In the genomic region with DNA sequence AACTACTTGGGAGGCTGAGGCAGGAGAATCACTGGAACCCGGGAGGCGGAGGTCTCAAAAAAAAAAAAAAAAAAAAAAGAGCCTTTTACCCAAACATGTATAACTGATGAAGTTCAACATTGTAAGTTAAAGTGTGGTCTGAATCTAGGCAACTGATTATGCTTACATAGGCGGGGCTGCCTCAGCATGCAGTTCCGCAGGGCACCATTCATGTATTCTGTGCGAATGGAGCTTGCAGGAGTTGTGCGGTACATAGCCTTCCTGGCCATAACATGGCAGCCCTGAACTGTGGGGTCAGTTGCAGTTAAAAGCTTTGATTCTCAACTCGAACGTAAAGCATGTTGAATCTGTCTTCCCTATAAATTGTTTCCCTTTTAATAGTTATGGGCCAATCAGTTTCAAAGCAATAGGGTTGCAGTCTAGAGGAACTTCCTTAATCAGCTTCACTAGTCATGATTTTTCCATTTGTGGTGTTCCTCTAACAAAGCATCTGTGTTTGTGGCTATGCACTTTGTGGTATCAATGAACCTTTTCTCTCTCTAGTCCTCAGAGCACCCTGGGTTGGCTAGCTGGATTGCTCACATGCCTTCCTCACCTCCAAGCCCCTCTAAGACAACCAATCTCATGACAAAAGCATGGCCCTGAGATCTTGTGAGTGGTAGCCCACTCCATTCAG, we compare ENCODE assay signal across 13 cellular contexts. TPM values are rescaled to one million over a fixed set of nuclear protein-coding genes. Genes with fewer than 3 reads are reported as not detected.
DNase-seq lines count a peak whose midpoint lies in the region; ATAC-seq, FAIRE-seq and TF ChIP-seq lines count a peak whose summit lies in the region.
"Had no signal": no experiment of that assay in that cellular context is flagged by ENCODE, and none has a peak within 500 bp of the region (broad histone marks: within the 10 kb centered on the region; RNA-seq: fewer than 3 reads in every experiment).

No MANE protein-coding gene starts in this region.

- H3K9ac ChIP-seq in HepG2 (ENCODE audit: insufficient read depth, low read depth, low read length), result no peak overlapping the region

- H3K4me1 ChIP-seq in HepG2 (ENCODE audit: insufficient read depth, low read length) (peaks cover 35% of the 10 kb centered on the region), upper lobe of right lung (peaks cover 5% of the 10 kb centered on the region)
- H3K4me1 ChIP-seq: thyroid gland had no signal

- H4K20me1 ChIP-seq in HepG2 (ENCODE audit: insufficient read depth, low read length), result no peaks in the 10 kb centered on the region

- no peak for TF ChIP-seq RAD21 in HepG2 (CRISPR knock-in tag; IDR thresholded peaks at IDR 0.05)

- TF ChIP-seq CTCF in HepG2 (CRISPR knock-in tag; IDR thresholded peaks at IDR 0.05), result no peak
- TF ChIP-seq CTCF in upper lobe of right lung (IDR thresholded peaks at IDR 0.05), result no peak

- no TSS peak for BruUV-seq in HepG2 (replicated peaks; lab: Mats Ljungman, UMichigan)

- H3K9me3 ChIP-seq in HepG2 (ENCODE audit: low read length) (no peaks in the 10 kb centered on the region), upper lobe of right lung (no peaks in the 10 kb centered on the region)
- H3K9me3 ChIP-seq: thyroid gland had no signal

- WGBS in HepG2 (ENCODE audit: low lambda C conversion rate), result 97% methylated on average over 8 of the region's 8 CpGs

- no peak for FAIRE-seq in HepG2 (lab: Jason Lieb, UNC)

- ATAC-seq in HepG2 (peak; percentile 31; the same call in 2 of the 3 replicates), upper lobe of right lung (peak; percentile 64), GM19463 (IDR thresholded peaks at IDR 0.05; ENCODE audit: unreplicated experiment) (no peak)

- peak overlapping the region; percentile 19 for H3K4me2 ChIP-seq in HepG2 (ENCODE audit: low read depth, low read length)

- H3K27me3 ChIP-seq in HepG2 (ENCODE audit: control insufficient read depth in 1 of 2, insufficient read depth in 2 of 2, low read length in 2 of 2), result no peaks in the 10 kb centered on the region
- no peaks in the 10 kb centered on the region for H3K27me3 ChIP-seq in upper lobe of right lung
- H3K27me3 ChIP-seq: thyroid gland had no signal

- POLR2A ChIA-PET in HepG2 (lab: Yijun Ruan, JAX), result interaction anchor here (0.8 to 1.2 kb wide), 4 partner anchors 30 to 108 kb away, joined by 3 read pairs; a partner anchor contains a TSS

- H3K79me2 ChIP-seq in HepG2 (ENCODE audit: insufficient read depth, low read length), result no peaks in the 10 kb centered on the region

- H2AFZ ChIP-seq in HepG2 (ENCODE audit: low read length), result no peak overlapping the region

- in situ Hi-C loops in SK-MEL-5 (cut with HindIII; ENCODE audit: low pct_unique_long_range_greater_than_20kb, low sequenced_read_pairs) (no loop called here), HepG2 (cut with HindIII; ENCODE audit: extremely low pct_ligation_motif_present, low pct_unique_long_range_greater_than_20kb) (no loop called here)

- no peak for TF ChIP-seq EP300 in HepG2 (IDR thresholded peaks at IDR 0.05; ENCODE audit: low read depth in 2 of 2, low read length in 2 of 2)
- TF ChIP-seq EP300 in HepG2 (CRISPR knock-in tag; IDR thresholded peaks at IDR 0.05; ENCODE audit: borderline replicate concordance), result no peak

- CTCF ChIA-PET in HepG2 (lab: Yijun Ruan, JAX; ENCODE audit: low intra/inter-chr PET ratio, low total read pairs), result no interaction called here

- H3K27ac ChIP-seq in HepG2 (ENCODE audit: extremely low read length, insufficient read depth, low read length), result peak overlapping the region; percentile 20
- no peak overlapping the region for H3K27ac ChIP-seq in upper lobe of right lung
- H3K27ac ChIP-seq: thyroid gland had no signal

- TF ChIP-seq POLR2A in HepG2 (IDR thresholded peaks at IDR 0.05; ENCODE audit: insufficient read depth in 1 of 2, low read depth in 2 of 2, low read length in 2 of 2), result no peak

- DNase-seq in SKM-1 treated with dmso at 0.1 percent for 144 hours (lab: John Stamatoyannopoulos, UW; ENCODE audit: unreplicated experiment), result peak; percentile 44
- DNase-seq in SKM-1 (lab: John Stamatoyannopoulos, UW; ENCODE audit: unreplicated experiment), result no peak
- peak; percentile 99 for DNase-seq in SK-MEL-5 (ENCODE audit: low read depth, low spot score)
- peak; percentile 27 for DNase-seq in HepG2 (ENCODE audit: low spot score)
- DNase-seq in upper lobe of right lung, result no peak
- no peak for DNase-seq in D341Med (ENCODE audit: low spot score)
- no peak for DNase-seq in NCI-H748 (lab: John Stamatoyannopoulos, UW; ENCODE audit: unreplicated experiment)
- DNase-seq: activated CD8-positive, alpha-beta memory T cell treated with anti-CD3 and anti-CD28 coated beads, Interleukin-2, amount 50 U/mL, for 4 hours; cortex of kidney; HCEC 1CT; NCI-H2081 treated with DMSO at 0.1 percent for 48 hours; thyroid gland had no signal

- intact Hi-C loops in HepG2 (cut with micrococcal nuclease; ENCODE audit: unreplicated experiment) (loop anchor here (5.0 kb wide), 1 partner anchor 33 kb away; no protein-coding TSS in a partner anchor), upper lobe of right lung (cut with DNase I) (no loop called here)

- H3K4me3 ChIP-seq in HepG2 (replicated peaks in 1 of 3; ENCODE audit: insufficient read depth in 1 of 3, low read depth in 2 of 3, low read length in 3 of 3) (no peak overlapping the region), upper lobe of right lung (no peak overlapping the region)
- H3K4me3 ChIP-seq: thyroid gland had no signal

- H3K36me3 ChIP-seq in HepG2 (replicated peaks in 1 of 2; ENCODE audit: control insufficient read depth in 1 of 2, insufficient read depth in 2 of 2, low read length in 2 of 2), result peaks cover 9 to 40% of the 10 kb centered on the region in 2 experiments
- no peaks in the 10 kb centered on the region for H3K36me3 ChIP-seq in upper lobe of right lung
- H3K36me3 ChIP-seq: thyroid gland had no signal

RNA-seq across cellular contexts. Expression of a gene that starts 30.6 kb away (rescaled TPM):
- total RNA-seq in SK-MEL-5 (2014; rRNA removed; shearing (Covaris generic)), result 12.3 and 14.6 TPM in 2 replicates
- polyA plus RNA-seq in SK-MEL-5 (2015; cell fraction: cytosol; rRNA removed), result 14.8 and 16.1 TPM in 2 replicates
- polyA plus RNA-seq in SK-MEL-5 (2015; cell fraction: nucleus; rRNA removed), result 17.7 and 24.2 TPM in 2 replicates
- 5.7 TPM in 2 replicates for total RNA-seq in HepG2 (2016; rRNA removed; fragmentation: Illumina TruSeq; extraction: Trizol)
- total RNA-seq in HepG2 (2016; cell fraction: cytosol; rRNA removed; fragmentation: Illumina TruSeq; extraction: Trizol; ENCODE audit: low read depth), result 1.9 TPM in 2 replicates
- total RNA-seq in HepG2 (2016; cell fraction: insoluble cytoplasmic fraction; rRNA removed; fragmentation: Illumina TruSeq; extraction: Trizol), result 5.6 and 6.0 TPM in 2 replicates
- 3.4 and 4.0 TPM in 2 replicates for total RNA-seq in HepG2 (2016; cell fraction: membrane; rRNA removed; fragmentation: Illumina TruSeq; extraction: Trizol)
- 7.9 and 8.3 TPM in 2 replicates for total RNA-seq in HepG2 (2016; cell fraction: nucleus; rRNA removed; fragmentation: Illumina TruSeq; extraction: Trizol)
- 9.3 and 12.5 TPM in 2 replicates for polyA plus RNA-seq in HepG2 (2011; rRNA removed)
- 4.1 and 4.8 TPM in 2 replicates for polyA plus RNA-seq in HepG2 (2011; cell fraction: cytosol; rRNA removed)
- 13.9 and 15.6 TPM in 2 replicates for polyA plus RNA-seq in HepG2 (2011; cell fraction: nucleus; rRNA removed)
- polyA plus RNA-seq in HepG2 (2012), result 5.5 and 6.4 TPM in 2 replicates
- polyA plus RNA-seq in HepG2 (2016; cell fraction: cytosol; fragmentation: Illumina TruSeq; extraction: Trizol; ENCODE audit: low read depth), result 1.7 and 2.8 TPM in 2 replicates
- 5.5 and 8.7 TPM in 2 replicates for polyA plus RNA-seq in HepG2 (2016; cell fraction: insoluble cytoplasmic fraction; fragmentation: Illumina TruSeq; extraction: Trizol; ENCODE audit: low read depth)
- polyA plus RNA-seq in HepG2 (2016; cell fraction: membrane; fragmentation: Illumina TruSeq; extraction: Trizol; ENCODE audit: low read depth), result 3.2 and 3.8 TPM in 2 replicates
- polyA plus RNA-seq in HepG2 (2016; cell fraction: nucleus; fragmentation: Illumina TruSeq; extraction: Trizol; ENCODE audit: insufficient read depth, low read depth), result 8.7 and 9.2 TPM in 2 replicates
- 8.4 and 44.8 TPM in 2 replicates for polyA minus RNA-seq in HepG2 (2011; rRNA and poly(A)+ RNA removed; ENCODE audit: low replicate concordance)
- 5.8 and 6.2 TPM in 2 replicates for polyA minus RNA-seq in HepG2 (2011; cell fraction: cytosol; rRNA and poly(A)+ RNA removed)
- 22.0 and 22.4 TPM in 2 replicates for polyA minus RNA-seq in HepG2 (2011; cell fraction: nucleus; rRNA and poly(A)+ RNA removed)
- 16.0 TPM for total RNA-seq in upper lobe of right lung

RNA-seq across cellular contexts. Expression of a gene that starts 36.4 kb away (rescaled TPM):
- 704 and 722 TPM in 2 replicates for total RNA-seq in SK-MEL-5 (2014; rRNA removed; shearing (Covaris generic))
- polyA plus RNA-seq in SK-MEL-5 (2015; cell fraction: cytosol; rRNA removed), result 500 and 630 TPM in 2 replicates
- 290 and 296 TPM in 2 replicates for polyA plus RNA-seq in SK-MEL-5 (2015; cell fraction: nucleus; rRNA removed)
- total RNA-seq in HepG2 (2016; rRNA removed; fragmentation: Illumina TruSeq; extraction: Trizol), result 24.4 and 39.6 TPM in 2 replicates
- 7.9 and 8.9 TPM in 2 replicates for total RNA-seq in HepG2 (2016; cell fraction: cytosol; rRNA removed; fragmentation: Illumina TruSeq; extraction: Trizol; ENCODE audit: low read depth)
- total RNA-seq in HepG2 (2016; cell fraction: insoluble cytoplasmic fraction; rRNA removed; fragmentation: Illumina TruSeq; extraction: Trizol), result 19.9 and 39.6 TPM in 2 replicates
- total RNA-seq in HepG2 (2016; cell fraction: membrane; rRNA removed; fragmentation: Illumina TruSeq; extraction: Trizol), result 15.6 and 16.1 TPM in 2 replicates
- 34.0 and 41.6 TPM in 2 replicates for total RNA-seq in HepG2 (2016; cell fraction: nucleus; rRNA removed; fragmentation: Illumina TruSeq; extraction: Trizol)
- 20.8 and 21.0 TPM in 2 replicates for polyA plus RNA-seq in HepG2 (2011; rRNA removed)
- polyA plus RNA-seq in HepG2 (2011; cell fraction: cytosol; rRNA removed), result 19.0 and 19.8 TPM in 2 replicates
- 14.2 and 15.7 TPM in 2 replicates for polyA plus RNA-seq in HepG2 (2011; cell fraction: nucleus; rRNA removed)
- polyA plus RNA-seq in HepG2 (2012), result 19.0 and 28.6 TPM in 2 replicates
- polyA plus RNA-seq in HepG2 (2016; cell fraction: cytosol; fragmentation: Illumina TruSeq; extraction: Trizol; ENCODE audit: low read depth), result 4.5 and 6.0 TPM in 2 replicates
- polyA plus RNA-seq in HepG2 (2016; cell fraction: insoluble cytoplasmic fraction; fragmentation: Illumina TruSeq; extraction: Trizol; ENCODE audit: low read depth), result 16.3 and 20.1 TPM in 2 replicates
- polyA plus RNA-seq in HepG2 (2016; cell fraction: membrane; fragmentation: Illumina TruSeq; extraction: Trizol; ENCODE audit: low read depth), result 11.7 TPM in 2 replicates
- 47.5 and 51.6 TPM in 2 replicates for polyA plus RNA-seq in HepG2 (2016; cell fraction: nucleus; fragmentation: Illumina TruSeq; extraction: Trizol; ENCODE audit: insufficient read depth, low read depth)
- 17.8 and 99.3 TPM in 2 replicates for polyA minus RNA-seq in HepG2 (2011; rRNA and poly(A)+ RNA removed; ENCODE audit: low replicate concordance)
- 42.1 and 43.6 TPM in 2 replicates for polyA minus RNA-seq in HepG2 (2011; cell fraction: cytosol; rRNA and poly(A)+ RNA removed)
- polyA minus RNA-seq in HepG2 (2011; cell fraction: nucleus; rRNA and poly(A)+ RNA removed), result 21.1 and 24.4 TPM in 2 replicates
- 12.2 TPM for total RNA-seq in upper lobe of right lung

Comparison
In these comparisons a context has a peak if more than half of its experiments do, and no peak if none do; other contexts are left out.
1. DNase-seq: peak in SKM-1 treated with dmso at 0.1 percent for 144 hours (single experiment), SK-MEL-5 (single experiment) and HepG2 (single experiment); none in SKM-1 (single experiment), upper lobe of right lung (single experiment), D341Med (single experiment) and NCI-H748 (single experiment).
2. RNA of a gene that starts 36.4 kb away (total RNA-seq): 704 to 722 TPM in SK-MEL-5; 7.9 to 41.6 TPM in HepG2 and 12.2 TPM in upper lobe of right lung (single experiment); every median in the first group is over 10 times any median in the second.